In genomic region chr17:50459081-50459676, GRCh38 we compare ENCODE assay signal across 1 cellular context.
A peak's percentile ranks its signal among the peaks of the same experiment; 100 is the strongest.
TF ChIP-seq lines count a peak whose summit lies in the region.

No MANE protein-coding gene starts in this region.

TF ChIP-seq in HepG2, 621 proteins besides CTCF, POLR2A, EP300 and RAD21 (continued from another document and continues in another):
- no peak for TF ChIP-seq ZBTB39 (CRISPR knock-in tag; IDR thresholded peaks at IDR 0.05)
- no peak for TF ChIP-seq FOXM1 (CRISPR knock-in tag; IDR thresholded peaks at IDR 0.05)
- TF ChIP-seq CSRNP1 (CRISPR knock-in tag; IDR thresholded peaks at IDR 0.05) = no peak
- no peak for TF ChIP-seq SMAD9 (CRISPR knock-in tag; IDR thresholded peaks at IDR 0.05)
- no peak for TF ChIP-seq CENPT (CRISPR knock-in tag; IDR thresholded peaks at IDR 0.05; ENCODE audit: low read depth)
- peak in 1 of 2 experiments; percentile 44; a peak in 1 of 4 replicates for TF ChIP-seq KLF16 (CRISPR knock-in tag; IDR thresholded peaks at IDR 0.05)
- TF ChIP-seq ZSCAN31 (CRISPR knock-in tag; IDR thresholded peaks at IDR 0.05; ENCODE audit: low read depth) = peak; percentile 92
- TF ChIP-seq CAMTA2 (CRISPR knock-in tag; IDR thresholded peaks at IDR 0.05; ENCODE audit: borderline replicate concordance) = no peak
- TF ChIP-seq SSRP1 (CRISPR knock-in tag; IDR thresholded peaks at IDR 0.05) = 0 out of 2 replicates have a peak, but pooled peaks have one; percentile 59
- TF ChIP-seq EED (CRISPR knock-in tag; IDR thresholded peaks at IDR 0.05) = peak; percentile 82
- TF ChIP-seq AKAP8 (CRISPR knock-in tag; IDR thresholded peaks at IDR 0.05) = no peak
- TF ChIP-seq ZBTB42 (CRISPR knock-in tag; IDR thresholded peaks at IDR 0.05) = no peak
- TF ChIP-seq ZMAT5 (CRISPR knock-in tag; IDR thresholded peaks at IDR 0.05; ENCODE audit: borderline replicate concordance, low read depth) = no peak
- TF ChIP-seq ZNF362 (CRISPR knock-in tag; IDR thresholded peaks at IDR 0.05; ENCODE audit: borderline replicate concordance) = no peak
- TF ChIP-seq PBX2 (CRISPR knock-in tag; IDR thresholded peaks at IDR 0.05) = no peak
- no peak for TF ChIP-seq ATF7 (IDR thresholded peaks at IDR 0.05)
- TF ChIP-seq ATF7 (CRISPR knock-in tag; IDR thresholded peaks at IDR 0.05) = no peak
- no peak for TF ChIP-seq HMGA1 (CRISPR knock-in tag; conservative IDR thresholded peaks at IDR 0.05)
- no peak for TF ChIP-seq HCFC1 (IDR thresholded peaks at IDR 0.05; ENCODE audit: low read depth, low read length)
- no peak for TF ChIP-seq ZFP36 (IDR thresholded peaks at IDR 0.05; ENCODE audit: borderline replicate concordance, low read depth, low read length, partially characterized antibody)
- peak; percentile 48; the same call in 1 of the 2 replicates for TF ChIP-seq PATZ1 (CRISPR knock-in tag; IDR thresholded peaks at IDR 0.05)
- peak; percentile 67; the same call in 1 of the 2 replicates for TF ChIP-seq ZNF281 (CRISPR knock-in tag; IDR thresholded peaks at IDR 0.05; ENCODE audit: borderline replicate concordance)
- peak; percentile 24; the same call in 1 of the 2 replicates for TF ChIP-seq ZBTB26 (CRISPR knock-in tag; IDR thresholded peaks at IDR 0.05; ENCODE audit: borderline replicate concordance)
- TF ChIP-seq SRSF9 (IDR thresholded peaks at IDR 0.05; ENCODE audit: borderline replicate concordance, insufficient read depth, low read depth, low read length, poor library complexity, severe bottlenecking) = no peak
- peak; percentile 79; the same call in 1 of the 2 replicates for TF ChIP-seq POGK (CRISPR knock-in tag; conservative IDR thresholded peaks at IDR 0.05)
- no peak for TF ChIP-seq HIVEP1 (CRISPR knock-in tag; IDR thresholded peaks at IDR 0.05)
- 0 out of 2 replicates have a peak, but pooled peaks have one; percentile 45 for TF ChIP-seq SPEN (CRISPR knock-in tag; IDR thresholded peaks at IDR 0.05; ENCODE audit: low read depth)
- TF ChIP-seq ZNF563 (CRISPR knock-in tag; IDR thresholded peaks at IDR 0.05) = no peak
- TF ChIP-seq MLLT10 (CRISPR knock-in tag; IDR thresholded peaks at IDR 0.05) = no peak
- no peak for TF ChIP-seq ZNF761 (CRISPR knock-in tag; conservative IDR thresholded peaks at IDR 0.05)
- no peak for TF ChIP-seq ZNF34 (CRISPR knock-in tag; IDR thresholded peaks at IDR 0.05; ENCODE audit: borderline replicate concordance)
- no peak; the same call in 1 of the 2 replicates for TF ChIP-seq KDM3A (CRISPR knock-in tag; IDR thresholded peaks at IDR 0.05; ENCODE audit: low read depth)
- TF ChIP-seq CBFB (CRISPR knock-in tag; IDR thresholded peaks at IDR 0.05) = no peak
- no peak for TF ChIP-seq ZFP62 (CRISPR knock-in tag; IDR thresholded peaks at IDR 0.05)
- no peak for TF ChIP-seq ZC3H13 (CRISPR knock-in tag; IDR thresholded peaks at IDR 0.05)
- no peak for TF ChIP-seq ZNF75D (CRISPR knock-in tag; IDR thresholded peaks at IDR 0.05; ENCODE audit: borderline replicate concordance)
- TF ChIP-seq MZF1 (CRISPR knock-in tag; IDR thresholded peaks at IDR 0.05; ENCODE audit: borderline replicate concordance) = no peak
- TF ChIP-seq ZNF607 (CRISPR knock-in tag; IDR thresholded peaks at IDR 0.05; ENCODE audit: borderline replicate concordance) = no peak
- no peak for TF ChIP-seq NBN (conservative IDR thresholded peaks at IDR 0.05)
- peak; percentile 25 for TF ChIP-seq YY1 (IDR thresholded peaks at IDR 0.05; ENCODE audit: insufficient read depth, insufficient replicate concordance, low read depth, low read length)
- no peak for TF ChIP-seq RBAK (CRISPR knock-in tag; IDR thresholded peaks at IDR 0.05)
- 0 out of 2 replicates have a peak, but pooled peaks have one; percentile 54 for TF ChIP-seq ZSCAN29 (CRISPR knock-in tag; conservative IDR thresholded peaks at IDR 0.05)
- peak; percentile 82 for TF ChIP-seq MED1 (CRISPR knock-in tag; IDR thresholded peaks at IDR 0.05)
- TF ChIP-seq KLF12 (CRISPR knock-in tag; IDR thresholded peaks at IDR 0.05; ENCODE audit: borderline replicate concordance) = no peak
- no peak for TF ChIP-seq CCAR2 (optimal IDR thresholded peaks at IDR 0.05; ENCODE audit: low read depth, low read length)
- TF ChIP-seq SNRNP70 (IDR thresholded peaks at IDR 0.05; ENCODE audit: low read depth, low read length) = no peak
- peak; percentile 66; the same call in 1 of the 2 replicates for TF ChIP-seq FOXK1 (CRISPR knock-in tag; IDR thresholded peaks at IDR 0.05; ENCODE audit: borderline replicate concordance, low read depth)
- TF ChIP-seq DNMT3B (CRISPR knock-in tag; conservative IDR thresholded peaks at IDR 0.05) = no peak
- no peak for TF ChIP-seq ZNF557 (CRISPR knock-in tag; IDR thresholded peaks at IDR 0.05)
- TF ChIP-seq SNAPC2 (CRISPR knock-in tag; IDR thresholded peaks at IDR 0.05) = no peak
- no peak for TF ChIP-seq ZNF558 (CRISPR knock-in tag; IDR thresholded peaks at IDR 0.05; ENCODE audit: borderline replicate concordance)
- no peak for TF ChIP-seq BRCA1 (CRISPR knock-in tag; IDR thresholded peaks at IDR 0.05)
- TF ChIP-seq RXRA (CRISPR knock-in tag; IDR thresholded peaks at IDR 0.05) = peak; percentile 72
- TF ChIP-seq THAP8 (CRISPR knock-in tag; IDR thresholded peaks at IDR 0.05; ENCODE audit: borderline replicate concordance) = no peak
- TF ChIP-seq ZNF12 (CRISPR knock-in tag; IDR thresholded peaks at IDR 0.05) = no peak
- peak; percentile 73; the same call in 1 of the 2 replicates for TF ChIP-seq ZSCAN21 (CRISPR knock-in tag; IDR thresholded peaks at IDR 0.05; ENCODE audit: borderline replicate concordance)
- peak; percentile 59 for TF ChIP-seq TBL1XR1 (IDR thresholded peaks at IDR 0.05; ENCODE audit: borderline replicate concordance, low read length, partially characterized antibody)
